Comparison of ENCODE assay signal across 19 cellular contexts in the genomic region with DNA sequence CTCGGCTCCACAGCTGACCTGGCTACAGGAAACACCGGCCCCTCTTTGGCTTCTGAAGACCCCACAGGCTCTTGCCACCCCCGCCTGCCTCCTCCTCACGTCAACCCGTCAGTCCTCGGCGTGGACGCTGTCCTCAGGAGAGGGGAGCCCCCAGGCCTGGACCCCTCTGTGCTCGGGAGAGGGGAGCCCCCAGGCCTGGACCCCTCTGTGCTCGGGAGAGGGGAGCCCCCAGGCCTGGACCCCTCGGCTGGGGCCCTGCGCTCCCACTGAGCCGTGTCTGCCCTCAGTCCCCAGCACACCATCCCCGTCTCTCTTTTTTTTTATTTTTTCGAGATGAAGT. TPM values are rescaled to one million over a fixed set of nuclear protein-coding genes. Genes with fewer than 3 reads are reported as not detected.
"Had no signal": no experiment of that assay in that cellular context is flagged by ENCODE, and none has a peak within 500 bp of the region (broad histone marks: within the 10 kb centered on the region; RNA-seq: fewer than 3 reads in every experiment).

No MANE protein-coding gene starts in this region.

- H3K9me3 Mint-ChIP-seq: activated T-cell treated with anti-CD3 and anti-CD28 coated beads, Interleukin-2, amount 50 U/mL, for 24 hours; effector memory CD8-positive, alpha-beta T cell; nephron progenitor cell; WTC11 had no signal

- H3K27me3 ChIP-seq: uterus had no signal

- H3K9me3 ChIP-seq: prostate gland, thyroid gland, uterus had no signal

- H3K36me3 ChIP-seq: prostate gland, thyroid gland, uterus had no signal

- H3K4me3 ChIP-seq: prostate gland, skin epidermis, thyroid gland, uterus had no signal

- H3K27ac Mint-ChIP-seq: nephron progenitor cell, WTC11 had no signal

- ATAC-seq: effector memory CD8-positive, alpha-beta T cell; foreskin keratinocyte; left ventricle myocardium superior; right cardiac atrium; WTC11 had no signal

- H3K27ac ChIP-seq: foreskin keratinocyte, prostate gland, thyroid gland, uterus had no signal

- H3K36me3 Mint-ChIP-seq: WTC11 had no signal

- H3K4me1 Mint-ChIP-seq: nephron progenitor cell had no signal

- H3K27me3 Mint-ChIP-seq: activated T-cell treated with anti-CD3 and anti-CD28 coated beads, Interleukin-2, amount 50 U/mL, for 24 hours; effector memory CD8-positive, alpha-beta T cell had no signal

- FAIRE-seq: TTC549 had no signal

- DNase-seq: activated CD4-positive, alpha-beta T cell treated with anti-CD3 and anti-CD28 coated beads, Interleukin-2, amount 50 U/mL, for 1 hour; activated gamma-delta T cell treated with Interleukin-2 at 50 U/mL for 16 hours; activated T-cell treated with anti-CD3 and anti-CD28 coated beads, Interleukin-2, amount 50 U/mL, for 24 hours; dermis blood vessel endothelial cell; effector memory CD8-positive, alpha-beta T cell; foreskin keratinocyte; head of caudate nucleus; kidney glomerular epithelial cell; left ventricle myocardium superior; nephron progenitor cell; right cardiac atrium; stimulated activated CD4-positive, alpha-beta T cell treated with anti-CD3 and anti-CD28 coated beads, Interleukin-4, amount 100 ng/mL, for 24 hours; thyroid gland; uterus had no signal

- H3K4me3 Mint-ChIP-seq: activated T-cell treated with anti-CD3 and anti-CD28 coated beads, Interleukin-2, amount 50 U/mL, for 24 hours; effector memory CD8-positive, alpha-beta T cell; nephron progenitor cell; WTC11 had no signal

- H3K4me1 ChIP-seq: uterus had no signal

RNA-seq across cellular contexts. Expression of a gene that starts 31.8 kb away (rescaled TPM):
- total RNA-seq: chondrocyte, dermis blood vessel endothelial cell, foreskin keratinocyte, left ventricle myocardium superior, right cardiac atrium had no signal
